22 cellular contexts compared by ENCODE assay signal in genomic region chr18:41004320-41004719, GRCh38.
"Had no signal": no experiment of that assay in that cellular context is flagged by ENCODE, and none has a peak within 500 bp of the region (broad histone marks: within the 10 kb centered on the region; RNA-seq: fewer than 3 reads in every experiment).

No MANE protein-coding gene starts in this region.

- H3K27me3 ChIP-seq: adrenal gland had no signal

- H3K4me1 ChIP-seq: adrenal gland had no signal

- H2AFZ ChIP-seq: PC-9 had no signal

- H3K4me3 ChIP-seq: adrenal gland, K562, PC-9 had no signal

- DNase-seq: activated CD4-positive, alpha-beta T cell treated with anti-CD3 and anti-CD28 coated beads for 4 hours; activated CD8-positive, alpha-beta memory T cell treated with anti-CD3 and anti-CD28 coated beads, Interleukin-2, amount 50 U/mL, for 4 hours; activated CD8-positive, alpha-beta T cell treated with anti-CD3 and anti-CD28 coated beads for 36 hours; activated naive CD4-positive, alpha-beta T cell treated with anti-CD3 and anti-CD28 coated beads, Interleukin-2, amount 50 U/mL, for 16 hours; activated naive CD8-positive, alpha-beta T cell treated with anti-CD3 and anti-CD28 coated beads, Interleukin-2, amount 10 ng/mL, durations not matched to agents 7 days and 5 days; activated T-cell treated with anti-CD3 and anti-CD28 coated beads, Interleukin-2, amount 50 U/mL, for 72 hours; adrenal gland; anterior cingulate cortex; Karpas-422; MM.1S; NCI-H1105; NCI-H1436; NCI-H1694 treated with DMSO at 0.1 percent for 48 hours; NCI-H2029 treated with DMSO at 0.1 percent for 48 hours; NCI-H446; NCI-H524; PC-9; SHP77 treated with DMSO at 0.1 percent for 48 hours; T-cell; T-helper 2 cell had no signal

- H3K4me2 ChIP-seq: PC-9 had no signal

- ATAC-seq: activated CD8-positive, alpha-beta T cell treated with anti-CD3 and anti-CD28 coated beads for 36 hours; activated T-cell treated with anti-CD3 and anti-CD28 coated beads, Interleukin-2, amount 50 U/mL, for 72 hours; K562; T-cell had no signal

- H3K36me3 ChIP-seq: adrenal gland had no signal

- H3K27ac ChIP-seq: adrenal gland, PC-9, VCaP had no signal
